1 cellular context compared by ENCODE assay signal in genomic region chr22:19717691-19718254, GRCh38.
A peak's percentile ranks its signal among the peaks of the same experiment; 100 is the strongest.
TF ChIP-seq lines count a peak whose summit lies in the region.

No MANE protein-coding gene starts in this region.

TF ChIP-seq in GM12878, 131 proteins besides CTCF, POLR2A, EP300 and RAD21 (continued from another document):
- peak; percentile 71 for TF ChIP-seq GATAD2B (conservative IDR thresholded peaks at IDR 0.05; ENCODE audit: low read depth)
- TF ChIP-seq SRF (IDR thresholded peaks at IDR 0.05; ENCODE audit: low read depth in 2 of 2, low read length in 2 of 2) = no peak
- peak; percentile 63; the same call in 1 of the 2 replicates for TF ChIP-seq SMARCA5 (IDR thresholded peaks at IDR 0.05)
- TF ChIP-seq MYB (IDR thresholded peaks at IDR 0.05; ENCODE audit: borderline replicate concordance, low read depth, low read length) = no peak
- no peak for TF ChIP-seq ZNF384 (IDR thresholded peaks at IDR 0.05; ENCODE audit: borderline replicate concordance, low read depth, low read length)
- TF ChIP-seq MEF2B (IDR thresholded peaks at IDR 0.05; ENCODE audit: partially characterized antibody, poor library complexity, severe bottlenecking) = no peak
- peak; percentile 58 for TF ChIP-seq ZNF207 (IDR thresholded peaks at IDR 0.05; ENCODE audit: borderline replicate concordance)
- TF ChIP-seq ATF3 (IDR thresholded peaks at IDR 0.05; ENCODE audit: borderline replicate concordance, extremely low read depth, low read depth, low read length) = no peak
- no peak for TF ChIP-seq GABPA (IDR thresholded peaks at IDR 0.05; ENCODE audit: low read depth)
- TF ChIP-seq LARP7 (IDR thresholded peaks at IDR 0.05) = peak; percentile 72; the same call in 1 of the 2 replicates
- TF ChIP-seq SP1 (IDR thresholded peaks at IDR 0.05; ENCODE audit: low read depth, low read length) = peak; percentile 27
- no peak for TF ChIP-seq BCL11A (IDR thresholded peaks at IDR 0.05; ENCODE audit: low read depth, low read length)
- TF ChIP-seq EGR1 (IDR thresholded peaks at IDR 0.05; ENCODE audit: borderline replicate concordance in 1 of 2, low read depth in 2 of 2, low read length in 2 of 2) = peak in 1 of 2 experiments; percentile 40; a peak in 1 of 3 replicates
- TF ChIP-seq TCF3 (IDR thresholded peaks at IDR 0.05; ENCODE audit: borderline replicate concordance, insufficient read depth, low read depth, low read length) = peak; percentile 45; the same call in 1 of the 2 replicates
- TF ChIP-seq IKZF1 (conservative IDR thresholded peaks at IDR 0.05) = peak; percentile 41; the same call in 1 of the 2 replicates
- peak; percentile 22; the same call in 1 of the 2 replicates for TF ChIP-seq ZNF687 (IDR thresholded peaks at IDR 0.05)
- TF ChIP-seq STAT1 (conservative IDR thresholded peaks at IDR 0.05) = no peak
- TF ChIP-seq BCL3 (IDR thresholded peaks at IDR 0.05; ENCODE audit: borderline replicate concordance, insufficient read depth, low read depth, low read length, poor library complexity, severe bottlenecking) = peak; percentile 81
- TF ChIP-seq ZNF592 (IDR thresholded peaks at IDR 0.05) = 0 out of 2 replicates have a peak, but pooled peaks have one; percentile 25
- peak; percentile 42; the same call in 1 of the 2 replicates for TF ChIP-seq SMC3 (IDR thresholded peaks at IDR 0.05; ENCODE audit: borderline replicate concordance, low read length)
- TF ChIP-seq RUNX3 (IDR thresholded peaks at IDR 0.05; ENCODE audit: low read length) = no peak
- peak; percentile 50 to 75 for TF ChIP-seq BHLHE40 (IDR thresholded peaks at IDR 0.05; ENCODE audit: borderline replicate concordance in 1 of 2, low read depth in 2 of 2, low read length in 1 of 2)
- peak; percentile 40; the same call in 1 of the 2 replicates for TF ChIP-seq YY1 (IDR thresholded peaks at IDR 0.05; ENCODE audit: low read depth, low read length)
